38 cellular contexts compared by ENCODE assay signal in the genomic region with DNA sequence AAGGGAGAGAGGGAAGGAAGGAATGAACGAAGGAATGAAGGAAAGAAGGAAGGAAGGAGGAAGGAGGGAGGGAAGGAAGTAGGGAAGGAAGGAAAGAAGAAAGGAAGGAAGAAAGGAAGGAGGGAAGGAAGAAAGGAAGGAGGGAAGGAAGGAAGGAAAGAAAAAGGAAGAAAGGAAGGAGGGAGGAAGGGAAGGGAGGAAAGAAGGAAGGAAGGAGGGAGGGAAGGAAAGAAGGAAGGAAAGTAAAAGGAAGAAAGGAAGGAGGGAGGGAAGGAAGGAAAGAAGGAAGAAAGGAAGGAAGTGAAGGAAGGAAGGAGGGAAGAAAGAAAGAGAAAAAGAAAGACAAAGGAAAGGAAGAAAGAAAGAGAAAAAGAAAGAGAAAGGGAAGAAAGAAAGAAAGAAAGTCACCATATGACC.
"Had no signal": no experiment of that assay in that cellular context is flagged by ENCODE, and none has a peak within 500 bp of the region (broad histone marks: within the 10 kb centered on the region; RNA-seq: fewer than 3 reads in every experiment).

No MANE protein-coding gene starts in this region.

- DNase-seq: activated CD4-positive, alpha-beta memory T cell treated with anti-CD3 and anti-CD28 coated beads, Interleukin-2, amount 10 ng/mL, durations not matched to agents 7 days and 5 days; activated CD4-positive, alpha-beta T cell treated with anti-CD3 and anti-CD28 coated beads for 1 hour; activated CD4-positive, alpha-beta T cell treated with anti-CD3 and anti-CD28 coated beads for 36 hours; activated CD4-positive, alpha-beta T cell treated with anti-CD3 and anti-CD28 coated beads for 48 hours; activated CD4-positive, alpha-beta T cell treated with anti-CD3 and anti-CD28 coated beads, Interleukin-2, amount 10 ng/mL, durations not matched to agents 7 days and 5 days; activated CD4-positive, alpha-beta T cell treated with anti-CD3 and anti-CD28 coated beads, Interleukin-2, amount 50 U/mL, for 48 hours; activated CD4-positive, CD25-positive, alpha-beta regulatory T cell; activated CD8-positive, alpha-beta memory T cell treated with anti-CD3 and anti-CD28 coated beads for 24 hours; activated CD8-positive, alpha-beta memory T cell treated with anti-CD3 and anti-CD28 coated beads, Interleukin-2, amount 10 ng/mL, durations not matched to agents 7 days and 5 days; activated CD8-positive, alpha-beta memory T cell treated with anti-CD3 and anti-CD28 coated beads, Interleukin-2, amount 50 U/mL, for 48 hours; activated CD8-positive, alpha-beta T cell treated with anti-CD3 and anti-CD28 coated beads, Interleukin-2, amount 10 ng/mL, durations not matched to agents 7 days and 5 days; activated effector memory CD4-positive, alpha-beta T cell treated with Interleukin-2 at 50 U/mL for 16 hours; activated gamma-delta T cell; activated naive CD4-positive, alpha-beta T cell treated with anti-CD3 and anti-CD28 coated beads, Interleukin-2, amount 10 ng/mL, durations not matched to agents 7 days and 5 days; activated naive CD4-positive, alpha-beta T cell treated with Interleukin-2 at 50 U/mL for 16 hours; activated naive CD8-positive, alpha-beta T cell treated with anti-CD3 and anti-CD28 coated beads, Interleukin-2, amount 10 ng/mL, durations not matched to agents 7 days and 5 days; activated naive CD8-positive, alpha-beta T cell treated with anti-CD3 and anti-CD28 coated beads, Interleukin-2, amount 50 U/mL, for 24 hours; activated T-cell treated with anti-CD3 and anti-CD28 coated beads, Interleukin-2, amount 50 U/mL, for 24 hours; activated T-cell treated with anti-CD3 and anti-CD28 coated beads, Interleukin-2, amount 50 U/mL, for 48 hours; amygdala; anterior cingulate cortex; caudate nucleus; T-helper 2 cell; T-helper 9 cell had no signal

- H3K4me1 Mint-ChIP-seq: activated CD4-positive, alpha-beta memory T cell treated with anti-CD3 and anti-CD28 coated beads, Interleukin-2, amount 10 ng/mL, durations not matched to agents 7 days and 5 days; activated CD4-positive, alpha-beta T cell treated with anti-CD3 and anti-CD28 coated beads for 36 hours; activated CD4-positive, alpha-beta T cell treated with anti-CD3 and anti-CD28 coated beads, Interleukin-2, amount 10 ng/mL, durations not matched to agents 7 days and 5 days; activated CD8-positive, alpha-beta memory T cell treated with anti-CD3 and anti-CD28 coated beads, Interleukin-2, amount 10 ng/mL, durations not matched to agents 7 days and 5 days; activated naive CD4-positive, alpha-beta T cell treated with anti-CD3 and anti-CD28 coated beads, Interleukin-2, amount 10 ng/mL, durations not matched to agents 7 days and 5 days; activated naive CD4-positive, alpha-beta T cell treated with anti-CD3 and anti-CD28 coated beads, Interleukin-2, amount 50 U/mL, for 24 hours; activated naive CD8-positive, alpha-beta T cell treated with anti-CD3 and anti-CD28 coated beads, Interleukin-2, amount 10 ng/mL, durations not matched to agents 7 days and 5 days; activated naive CD8-positive, alpha-beta T cell treated with anti-CD3 and anti-CD28 coated beads, Interleukin-2, amount 50 U/mL, for 24 hours; brain; central memory CD8-positive, alpha-beta T cell had no signal

- H3K9me3 ChIP-seq: ascending aorta had no signal

- H3K27me3 ChIP-seq: ascending aorta, cardiac muscle cell had no signal

- H3K4me3 ChIP-seq: ascending aorta, cardiac muscle cell had no signal

- H3K4me3 Mint-ChIP-seq: activated CD4-positive, alpha-beta memory T cell treated with anti-CD3 and anti-CD28 coated beads, Interleukin-2, amount 10 ng/mL, durations not matched to agents 7 days and 5 days; activated CD4-positive, alpha-beta T cell treated with anti-CD3 and anti-CD28 coated beads for 36 hours; activated CD4-positive, alpha-beta T cell treated with anti-CD3 and anti-CD28 coated beads, Interleukin-2, amount 10 ng/mL, durations not matched to agents 7 days and 5 days; activated CD8-positive, alpha-beta memory T cell treated with anti-CD3 and anti-CD28 coated beads, Interleukin-2, amount 10 ng/mL, durations not matched to agents 7 days and 5 days; activated CD8-positive, alpha-beta T cell treated with anti-CD3 and anti-CD28 coated beads, Interleukin-2, amount 10 ng/mL, durations not matched to agents 7 days and 5 days; activated naive CD4-positive, alpha-beta T cell treated with anti-CD3 and anti-CD28 coated beads, Interleukin-2, amount 10 ng/mL, durations not matched to agents 7 days and 5 days; activated naive CD4-positive, alpha-beta T cell treated with anti-CD3 and anti-CD28 coated beads, Interleukin-2, amount 50 U/mL, for 24 hours; activated naive CD8-positive, alpha-beta T cell; activated naive CD8-positive, alpha-beta T cell treated with anti-CD3 and anti-CD28 coated beads, Interleukin-2, amount 10 ng/mL, durations not matched to agents 7 days and 5 days; activated naive CD8-positive, alpha-beta T cell treated with anti-CD3 and anti-CD28 coated beads, Interleukin-2, amount 50 U/mL, for 24 hours; activated T-cell treated with anti-CD3 and anti-CD28 coated beads, Interleukin-2, amount 50 U/mL, for 24 hours; brain; central memory CD8-positive, alpha-beta T cell; T-helper 1 cell treated with Interleukin-12 subunit alpha and Interleukin-12 subunit beta and Interleukin-4 antibody, amounts not matched to agents 30 μg/mL and 1 μg/mL, for 36 hours; T-helper 2 cell treated with Interferon-gamma antibody and Interleukin-4, amounts not matched to agents 5 μg/mL and 100 μg/mL, for 36 hours had no signal

- H3K27me3 Mint-ChIP-seq: activated CD4-positive, alpha-beta memory T cell treated with anti-CD3 and anti-CD28 coated beads, Interleukin-2, amount 10 ng/mL, durations not matched to agents 7 days and 5 days; activated CD4-positive, alpha-beta T cell treated with anti-CD3 and anti-CD28 coated beads for 36 hours; activated CD4-positive, alpha-beta T cell treated with anti-CD3 and anti-CD28 coated beads, Interleukin-2, amount 10 ng/mL, durations not matched to agents 7 days and 5 days; activated CD8-positive, alpha-beta memory T cell treated with anti-CD3 and anti-CD28 coated beads, Interleukin-2, amount 10 ng/mL, durations not matched to agents 7 days and 5 days; activated naive CD4-positive, alpha-beta T cell treated with anti-CD3 and anti-CD28 coated beads, Interleukin-2, amount 10 ng/mL, durations not matched to agents 7 days and 5 days; activated naive CD4-positive, alpha-beta T cell treated with anti-CD3 and anti-CD28 coated beads, Interleukin-2, amount 50 U/mL, for 24 hours; activated naive CD8-positive, alpha-beta T cell; activated naive CD8-positive, alpha-beta T cell treated with anti-CD3 and anti-CD28 coated beads, Interleukin-2, amount 10 ng/mL, durations not matched to agents 7 days and 5 days; activated naive CD8-positive, alpha-beta T cell treated with anti-CD3 and anti-CD28 coated beads, Interleukin-2, amount 50 U/mL, for 24 hours; activated T-cell treated with anti-CD3 and anti-CD28 coated beads, Interleukin-2, amount 50 U/mL, for 24 hours; central memory CD8-positive, alpha-beta T cell had no signal

- H3K4me1 ChIP-seq: ascending aorta had no signal

- H3K27ac Mint-ChIP-seq: activated CD4-positive, alpha-beta memory T cell treated with anti-CD3 and anti-CD28 coated beads, Interleukin-2, amount 10 ng/mL, durations not matched to agents 7 days and 5 days; activated CD4-positive, alpha-beta T cell treated with anti-CD3 and anti-CD28 coated beads for 36 hours; activated CD4-positive, alpha-beta T cell treated with anti-CD3 and anti-CD28 coated beads, Interleukin-2, amount 10 ng/mL, durations not matched to agents 7 days and 5 days; activated CD8-positive, alpha-beta memory T cell treated with anti-CD3 and anti-CD28 coated beads, Interleukin-2, amount 10 ng/mL, durations not matched to agents 7 days and 5 days; activated CD8-positive, alpha-beta T cell treated with anti-CD3 and anti-CD28 coated beads, Interleukin-2, amount 10 ng/mL, durations not matched to agents 7 days and 5 days; activated naive CD4-positive, alpha-beta T cell treated with anti-CD3 and anti-CD28 coated beads, Interleukin-2, amount 10 ng/mL, durations not matched to agents 7 days and 5 days; activated naive CD4-positive, alpha-beta T cell treated with anti-CD3 and anti-CD28 coated beads, Interleukin-2, amount 50 U/mL, for 24 hours; activated naive CD8-positive, alpha-beta T cell; activated naive CD8-positive, alpha-beta T cell treated with anti-CD3 and anti-CD28 coated beads, Interleukin-2, amount 10 ng/mL, durations not matched to agents 7 days and 5 days; activated naive CD8-positive, alpha-beta T cell treated with anti-CD3 and anti-CD28 coated beads, Interleukin-2, amount 50 U/mL, for 24 hours; activated T-cell treated with anti-CD3 and anti-CD28 coated beads, Interleukin-2, amount 50 U/mL, for 24 hours; activated T-helper 2 cell treated with anti-CD3 and anti-CD28 coated beads, Interferon-gamma antibody, Interleukin-2, Interleukin-4, amounts not matched to agents 10 μg/mL and 5 μg/mL and 100 μg/mL, durations not matched to agents 14 hours and 24 hours and 36 hours; brain; T-helper 1 cell treated with Interleukin-12 subunit alpha and Interleukin-12 subunit beta and Interleukin-4 antibody, amounts not matched to agents 30 μg/mL and 1 μg/mL, for 36 hours; T-helper 2 cell treated with Interferon-gamma antibody and Interleukin-4, amounts not matched to agents 5 μg/mL and 100 μg/mL, for 36 hours had no signal

- H3K27ac ChIP-seq: ascending aorta, cardiac muscle cell, VCaP had no signal

- ATAC-seq: activated CD4-positive, alpha-beta T cell treated with anti-CD3 and anti-CD28 coated beads for 36 hours; activated CD4-positive, CD25-positive, alpha-beta regulatory T cell treated with anti-CD3 and anti-CD28 coated beads, Interleukin-2, amount 50 U/mL, for 24 hours; activated CD8-positive, alpha-beta memory T cell treated with anti-CD3 and anti-CD28 coated beads, Interleukin-2, amount 10 ng/mL, durations not matched to agents 7 days and 5 days; activated CD8-positive, alpha-beta T cell treated with anti-CD3 and anti-CD28 coated beads, Interleukin-2, amount 10 ng/mL, durations not matched to agents 7 days and 5 days; activated naive CD8-positive, alpha-beta T cell treated with anti-CD3 and anti-CD28 coated beads, Interleukin-2, amount 50 U/mL, for 24 hours had no signal

- FAIRE-seq: bronchial epithelial cell, colon, TTC549 had no signal

- H3K36me3 Mint-ChIP-seq: activated CD8-positive, alpha-beta memory T cell treated with anti-CD3 and anti-CD28 coated beads, Interleukin-2, amount 10 ng/mL, durations not matched to agents 7 days and 5 days; activated naive CD4-positive, alpha-beta T cell treated with anti-CD3 and anti-CD28 coated beads, Interleukin-2, amount 10 ng/mL, durations not matched to agents 7 days and 5 days; activated naive CD4-positive, alpha-beta T cell treated with anti-CD3 and anti-CD28 coated beads, Interleukin-2, amount 50 U/mL, for 24 hours; activated naive CD8-positive, alpha-beta T cell; activated naive CD8-positive, alpha-beta T cell treated with anti-CD3 and anti-CD28 coated beads, Interleukin-2, amount 10 ng/mL, durations not matched to agents 7 days and 5 days; brain had no signal

- H3K36me3 ChIP-seq: ascending aorta, cardiac muscle cell had no signal
